8 cellular contexts compared by ENCODE assay signal in the genomic region with DNA sequence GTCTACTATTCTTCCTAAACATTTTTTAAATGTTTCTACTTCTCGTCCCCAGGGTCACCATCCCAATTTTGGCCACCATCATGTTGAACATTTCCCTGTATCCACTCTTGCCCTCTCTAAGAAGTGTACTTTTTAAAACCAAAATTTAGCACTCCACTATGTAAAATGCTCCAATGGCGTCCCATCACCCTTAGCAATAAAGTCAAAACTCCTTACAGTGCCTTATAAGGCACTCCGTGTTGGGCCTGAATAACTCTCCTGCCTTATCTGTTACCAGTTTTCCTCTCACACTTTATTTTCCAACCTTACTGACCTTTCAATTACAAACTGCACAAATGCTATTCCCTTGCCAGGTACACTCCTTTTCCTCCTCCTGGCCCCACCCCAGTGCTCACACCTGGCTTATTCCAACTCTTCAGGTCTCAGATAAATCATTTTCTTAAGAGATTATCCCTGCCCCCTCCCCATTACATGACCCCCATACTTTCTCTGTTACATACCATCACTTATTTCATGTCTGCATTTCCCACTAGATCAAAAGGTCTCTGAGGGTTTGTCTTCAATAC. TPM values are rescaled to one million over a fixed set of nuclear protein-coding genes. Genes with fewer than 3 reads are reported as not detected.
DNase-seq lines count a peak whose midpoint lies in the region; ATAC-seq and TF ChIP-seq lines count a peak whose summit lies in the region.

No MANE protein-coding gene starts in this region.

- H2BK12ac ChIP-seq in neuronal stem cell (ENCODE audit: low read length) = no peak overlapping the region

- no peak overlapping the region for H4K8ac ChIP-seq in neuronal stem cell (ENCODE audit: low read depth, low read length)

- no peak overlapping the region for H4K91ac ChIP-seq in neuronal stem cell (ENCODE audit: low read depth, low read length, poor library complexity)

- no peak overlapping the region for H3K23ac ChIP-seq in neuronal stem cell (ENCODE audit: low read depth, low read length, poor library complexity)

- intact Hi-C loops in CD4-positive, alpha-beta T cell (cut with DNase I, micrococcal nuclease) = loop anchor here (1.0 to 5.0 kb wide), 3 partner anchors 151 to 586 kb away; no protein-coding TSS in a partner anchor

- peaks cover 54% of the 10 kb centered on the region for H3K79me2 ChIP-seq in MM.1S (ENCODE audit: low read length)

- H3F3A ChIP-seq in MM.1S (ENCODE audit: insufficient read depth, low read length) = peaks cover 18% of the 10 kb centered on the region

- CTCF ChIA-PET in CD4-positive, alpha-beta T cell (lab: Charles Lee) = no interaction called here

- H3K14ac ChIP-seq in neuronal stem cell (ENCODE audit: low read length) = no peak overlapping the region

- no peak overlapping the region for H3K18ac ChIP-seq in neuronal stem cell (ENCODE audit: low read length)

- H3K9me3 Mint-ChIP-seq in CD4-positive, alpha-beta T cell = no peaks in the 10 kb centered on the region

- no peak for ATAC-seq in CD4-positive, alpha-beta T cell (ENCODE audit: poor library complexity)
- ATAC-seq in GM21423 (IDR thresholded peaks at IDR 0.05; ENCODE audit: unreplicated experiment) (no peak), HG03025 (IDR thresholded peaks at IDR 0.05; ENCODE audit: low FRiP score, unreplicated experiment) (no peak)

- 90 to 93% methylated on average over 3 of the region's 3 CpGs for WGBS in ectodermal cell, 2 experiments
- no CpG with 5 or more reads among the region's 3 CpGs for WGBS in neuronal stem cell (ENCODE audit: extremely low coverage in 2 of 2, insufficient read length in 2 of 2, insufficient replicate concordance in 1 of 2), 2 donors

- H2AFZ ChIP-seq in MM.1S (ENCODE audit: low read length) (peak overlapping the region; percentile 100), neuronal stem cell (ENCODE audit: low read length) (peak overlapping the region; percentile 92)

- no peak overlapping the region for H2BK120ac ChIP-seq in neuronal stem cell (ENCODE audit: low read depth, low read length)

- H3K4me1 Mint-ChIP-seq in CD4-positive, alpha-beta T cell (ENCODE audit: low read depth) = peaks cover 46% of the 10 kb centered on the region

- H3K9me2 ChIP-seq in MM.1S (replicated peaks; ENCODE audit: insufficient read depth, low read length) = no peaks in the 10 kb centered on the region

- no peaks in the 10 kb centered on the region for H4K20me1 ChIP-seq in MM.1S (ENCODE audit: insufficient read depth, low read length)

- no peak overlapping the region for H2BK5ac ChIP-seq in neuronal stem cell (ENCODE audit: low read length)

- H3K4me3 Mint-ChIP-seq in CD4-positive, alpha-beta T cell = peak overlapping the region; percentile 92

- no peak overlapping the region for H3K4ac ChIP-seq in neuronal stem cell (ENCODE audit: low read length)

- no peak for TF ChIP-seq CTCF in CD4-positive, alpha-beta T cell (IDR thresholded peaks at IDR 0.05)
- no peak for TF ChIP-seq CTCF in MM.1S (IDR thresholded peaks at IDR 0.05; ENCODE audit: low read length)

- H3K27ac Mint-ChIP-seq in CD4-positive, alpha-beta T cell = peak overlapping the region; percentile 77

- H3K9ac ChIP-seq in MM.1S (ENCODE audit: low read length) = peak overlapping the region; percentile 85; the same call in 1 of the 2 replicates
- H3K9ac ChIP-seq in neuronal stem cell (ENCODE audit: low read depth, low read length, poor library complexity) = no peak overlapping the region

- no peak overlapping the region for H2AK5ac ChIP-seq in neuronal stem cell (ENCODE audit: low read depth, low read length)

- peaks cover 45% of the 10 kb centered on the region for H3K36me3 Mint-ChIP-seq in CD4-positive, alpha-beta T cell (ENCODE audit: low read depth)

- H3K4me1 ChIP-seq in MM.1S (ENCODE audit: low read length) (peaks cover 10% of the 10 kb centered on the region), ectodermal cell (ENCODE audit: control insufficient read depth, insufficient read depth, low read length) (no peaks in the 10 kb centered on the region), neuronal stem cell (ENCODE audit: control insufficient read depth in 2 of 2, insufficient read depth in 1 of 2, low read depth in 1 of 2, low read length in 2 of 2) (peaks cover 0 to 1% of the 10 kb centered on the region in 2 donors)

- H3K27ac ChIP-seq in CD4-positive, alpha-beta T cell (ENCODE audit: low read depth, low read length) = no peak overlapping the region
- H3K27ac ChIP-seq in MM.1S (ENCODE audit: low read length) (peak overlapping the region; percentile 87; the same call in 1 of the 2 replicates), ectodermal cell (ENCODE audit: insufficient read depth, low read depth, low read length, poor library complexity, severe bottlenecking) (no peak overlapping the region), neuronal stem cell (replicated peaks; ENCODE audit: low read length) (no peak overlapping the region)

- H3K4me2 ChIP-seq in MM.1S (ENCODE audit: low read depth, low read length) (peak overlapping the region; percentile 98), neuronal stem cell (ENCODE audit: insufficient read depth, low read length, poor library complexity, severe bottlenecking) (no peak overlapping the region)

- H3K79me1 ChIP-seq in neuronal stem cell (ENCODE audit: low read depth, low read length) = no peaks in the 10 kb centered on the region

- POLR2A ChIA-PET in CD4-positive, alpha-beta T cell (lab: Charles Lee) = interaction anchor here (2.5 kb wide), 1 partner anchor 151 kb away, joined by 11 read pairs; a partner anchor contains a TSS

- H3K9me3 ChIP-seq in CD4-positive, alpha-beta T cell (ENCODE audit: control insufficient read depth, low read length) = no peaks in the 10 kb centered on the region
- H3K9me3 ChIP-seq in MM.1S (replicated peaks; ENCODE audit: insufficient read depth, low read length) = no peaks in the 10 kb centered on the region
- H3K9me3 ChIP-seq in ectodermal cell (ENCODE audit: control insufficient read depth, low read length) = no peaks in the 10 kb centered on the region
- no peaks in the 10 kb centered on the region for H3K9me3 ChIP-seq in neuronal stem cell (replicated peaks in 1 of 2; ENCODE audit: control insufficient read depth in 2 of 2, insufficient read depth in 1 of 2, low read depth in 1 of 2, low read length in 2 of 2)

- H3K36me3 ChIP-seq in MM.1S (replicated peaks; ENCODE audit: insufficient read depth, low read length) (peaks cover 5% of the 10 kb centered on the region; the same call in 1 of the 2 replicates), ectodermal cell (ENCODE audit: control insufficient read depth, insufficient read depth, low read length) (no peaks in the 10 kb centered on the region), neuronal stem cell (replicated peaks in 1 of 2; ENCODE audit: control insufficient read depth in 2 of 2, insufficient read depth in 2 of 2, low read length in 2 of 2) (peaks cover 0 to 7% of the 10 kb centered on the region in 2 donors)

- no peak overlapping the region for H2BK15ac ChIP-seq in neuronal stem cell (ENCODE audit: low read length)

- DNase-seq in CD4-positive, alpha-beta T cell = no peak
- DNase-seq in MM.1S (no peak), neuronal stem cell (ENCODE audit: low spot score) (no peak), cerebellum (ENCODE audit: low spot score) (no peak), DMS114 treated with DMSO at 0.1 percent for 48 hours (lab: John Stamatoyannopoulos, UW; ENCODE audit: unreplicated experiment) (no peak)

- H3K27me3 ChIP-seq in CD4-positive, alpha-beta T cell (ENCODE audit: control insufficient read depth, insufficient read depth, low read length) = no peaks in the 10 kb centered on the region
- H3K27me3 ChIP-seq in MM.1S (replicated peaks; ENCODE audit: insufficient read depth, low read length) (no peaks in the 10 kb centered on the region), ectodermal cell (ENCODE audit: control insufficient read depth, insufficient read depth, low read length, poor library complexity, severe bottlenecking) (no peaks in the 10 kb centered on the region), neuronal stem cell (ENCODE audit: control insufficient read depth in 3 of 3, insufficient read depth in 3 of 3, low read depth in 1 of 3, low read length in 3 of 3) (no peaks in the 10 kb centered on the region)

- H3K4me3 ChIP-seq in MM.1S (ENCODE audit: low read length) = peak overlapping the region; percentile 92
- H3K4me3 ChIP-seq in ectodermal cell (ENCODE audit: insufficient read depth, low read depth, low read length) = peak overlapping the region; percentile 71
- H3K4me3 ChIP-seq in neuronal stem cell (ENCODE audit: low read length in 2 of 2) = peak overlapping the region in 1 of 2 donors; percentile 67

- no peaks in the 10 kb centered on the region for H3K27me3 Mint-ChIP-seq in CD4-positive, alpha-beta T cell

RNA-seq across cellular contexts. Expression of a gene that starts 1.3 kb away (rescaled TPM):
- 10 to 100 TPM; 11.5 to 11.9 TPM for total RNA-seq in CD4-positive, alpha-beta T cell
- polyA plus RNA-seq in ectodermal cell (2013, experiment 1 of 4) = 18.4 TPM
- polyA plus RNA-seq in ectodermal cell (2013, experiment 2 of 4) = 19.4 TPM
- polyA plus RNA-seq in ectodermal cell (2013, experiment 3 of 4) = 16.8 TPM
- 17.9 TPM for polyA plus RNA-seq in ectodermal cell (2013, experiment 4 of 4)
- 10.3 TPM for polyA plus RNA-seq in neuronal stem cell (2013, experiment 1 of 2)
- polyA plus RNA-seq in neuronal stem cell (2013, experiment 2 of 2) = 10.3 TPM
- total RNA-seq in cerebellum = 39.6 TPM
